ENCODE assay signal across 1 cellular context in genomic region chr1:77779529-77780281, GRCh38.
TF ChIP-seq lines count a peak whose summit lies in the region.

Gene MIGA1, plus strand, starts transcription at chr1:77779649. Its CDS starts 3,604 bp downstream, at chr1:77783253.

TF ChIP-seq in HepG2, 621 proteins besides CTCF, POLR2A, EP300 and RAD21 (continued from another document and continues in another):
- TF ChIP-seq ZGPAT (CRISPR knock-in tag; IDR thresholded peaks at IDR 0.05) (peak; percentile 68; the same call in 1 of the 2 replicates), ZNF564 (CRISPR knock-in tag; IDR thresholded peaks at IDR 0.05) (peak; percentile 50; the same call in 1 of the 2 replicates), ZNF225 (CRISPR knock-in tag; IDR thresholded peaks at IDR 0.05) (peak; percentile 68; the same call in 1 of the 2 replicates), SP2 (CRISPR knock-in tag; IDR thresholded peaks at IDR 0.05) (no peak), NRL (CRISPR knock-in tag; IDR thresholded peaks at IDR 0.05; ENCODE audit: borderline replicate concordance) (peak; percentile 44; the same call in 1 of the 2 replicates), ZNF543 (CRISPR knock-in tag; IDR thresholded peaks at IDR 0.05) (no peak), TFAP4 (IDR thresholded peaks at IDR 0.05; ENCODE audit: borderline replicate concordance, low read depth) (peak; percentile 97), NFRKB (IDR thresholded peaks at IDR 0.05) (no peak), ZNF430 (CRISPR knock-in tag; IDR thresholded peaks at IDR 0.05) (peak; percentile 85), ZHX2 (IDR thresholded peaks at IDR 0.05; ENCODE audit: low read depth) (peak; percentile 97), ZHX2 (CRISPR knock-in tag; IDR thresholded peaks at IDR 0.05; ENCODE audit: borderline replicate concordance) (no peak), RBFOX2 (IDR thresholded peaks at IDR 0.05; ENCODE audit: low read depth, low read length) (peak; percentile 57; the same call in 1 of the 2 replicates), TIGD3 (CRISPR knock-in tag; IDR thresholded peaks at IDR 0.05; ENCODE audit: borderline replicate concordance) (peak; percentile 56; the same call in 1 of the 2 replicates), BORCS8-MEF2B (CRISPR knock-in tag; IDR thresholded peaks at IDR 0.05) (peak; percentile 70; the same call in 1 of the 2 replicates), FOXO1 (CRISPR knock-in tag; IDR thresholded peaks at IDR 0.05) (peak; percentile 48; the same call in 1 of the 2 replicates), HNF1A (IDR thresholded peaks at IDR 0.05; ENCODE audit: low read depth) (no peak), HNF1A (CRISPR knock-in tag; IDR thresholded peaks at IDR 0.05; ENCODE audit: borderline replicate concordance) (peak; percentile 31; the same call in 1 of the 2 replicates), MIXL1 (CRISPR knock-in tag; IDR thresholded peaks at IDR 0.05) (0 out of 2 replicates have a peak, but pooled peaks have one; percentile 51), ZFP62 (CRISPR knock-in tag; IDR thresholded peaks at IDR 0.05) (no peak), HMGA1 (CRISPR knock-in tag; conservative IDR thresholded peaks at IDR 0.05) (no peak), ARID5B (CRISPR knock-in tag; IDR thresholded peaks at IDR 0.05) (peak; percentile 54), KMT2B (CRISPR knock-in tag; IDR thresholded peaks at IDR 0.05) (peak; percentile 95), ATRX (CRISPR knock-in tag; IDR thresholded peaks at IDR 0.05; ENCODE audit: borderline replicate concordance) (no peak), ZNF234 (CRISPR knock-in tag; conservative IDR thresholded peaks at IDR 0.05) (0 out of 2 replicates have a peak, but pooled peaks have one; percentile 77), GPBP1L1 (CRISPR knock-in tag; IDR thresholded peaks at IDR 0.05) (no peak), ZNF24 (IDR thresholded peaks at IDR 0.05) (no peak), NR1H2 (CRISPR knock-in tag; IDR thresholded peaks at IDR 0.05; ENCODE audit: borderline replicate concordance, low read depth) (no peak), SP5 (CRISPR knock-in tag; IDR thresholded peaks at IDR 0.05; ENCODE audit: borderline replicate concordance, low read depth) (peak; percentile 64; the same call in 1 of the 2 replicates), MAZ (IDR thresholded peaks at IDR 0.05; ENCODE audit: borderline replicate concordance, low read depth, low read length) (peak; percentile 91), MAZ (CRISPR knock-in tag; IDR thresholded peaks at IDR 0.05; ENCODE audit: low read depth) (peak; percentile 63), ZNF776 (CRISPR knock-in tag; IDR thresholded peaks at IDR 0.05) (no peak), SPEN (CRISPR knock-in tag; IDR thresholded peaks at IDR 0.05; ENCODE audit: low read depth) (peak; percentile 48; the same call in 1 of the 2 replicates), KAT8 (CRISPR knock-in tag; IDR thresholded peaks at IDR 0.05) (peak; percentile 94), XRCC5 (optimal IDR thresholded peaks at IDR 0.05; ENCODE audit: low read length) (peak; percentile 73), ZBTB14 (CRISPR knock-in tag; IDR thresholded peaks at IDR 0.05) (no peak), POLR2AphosphoS5 (IDR thresholded peaks at IDR 0.05; ENCODE audit: low read depth, low read length) (peak; percentile 70)
